ENCODE assay signal across 13 cellular contexts in the genomic region with DNA sequence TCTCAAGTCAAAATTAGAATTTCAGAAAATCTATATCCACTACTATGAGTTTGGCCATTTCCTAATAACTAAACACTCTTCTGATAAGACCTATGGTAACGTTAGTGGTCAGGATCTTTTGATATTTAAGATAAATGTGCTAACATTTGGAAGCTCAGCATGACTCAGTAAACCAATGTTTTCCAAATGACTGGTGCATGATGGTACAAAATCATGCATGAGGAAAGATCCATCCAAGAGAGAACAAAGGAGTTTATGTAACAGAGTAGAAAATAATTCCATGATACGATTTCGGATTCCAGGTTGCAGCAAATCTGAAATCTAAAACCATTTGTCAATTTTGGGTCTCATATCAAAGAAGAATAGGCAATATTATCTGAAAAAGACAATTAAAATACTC.
"Had no signal": no experiment of that assay in that cellular context is flagged by ENCODE, and none has a peak within 500 bp of the region (broad histone marks: within the 10 kb centered on the region; RNA-seq: fewer than 3 reads in every experiment).

No MANE protein-coding gene starts in this region.

- H3K27ac ChIP-seq: brain microvascular endothelial cell, esophagus squamous epithelium, left lung, thyroid gland had no signal

- H3K4me1 ChIP-seq: esophagus squamous epithelium, left lung, thyroid gland had no signal

- DNase-seq: activated CD4-positive, alpha-beta T cell treated with anti-CD3 and anti-CD28 coated beads, Interleukin-2, amount 10 ng/mL, durations not matched to agents 7 days and 5 days; activated CD8-positive, alpha-beta memory T cell treated with anti-CD3 and anti-CD28 coated beads, Interleukin-2, amount 50 U/mL, for 4 hours; activated naive CD4-positive, alpha-beta T cell treated with anti-CD3 and anti-CD28 coated beads for 36 hours; activated T-cell treated with anti-CD3 and anti-CD28 coated beads, Interleukin-2, amount 50 U/mL, for 4 hours; effector memory CD4-positive, alpha-beta T cell; esophagus squamous epithelium; left lung; stimulated activated CD4-positive, alpha-beta T cell treated with anti-CD3 and anti-CD28 coated beads, Interleukin-12 subunit alpha, Interleukin-12 subunit beta, amount 100 ng/mL, for 4 hours; stimulated activated CD8-positive, alpha-beta memory T cell treated with anti-CD3 and anti-CD28 coated beads, Interleukin-4, amount 100 ng/mL, for 48 hours; stimulated activated naive CD4-positive, alpha-beta T cell had no signal

- H3K36me3 ChIP-seq: brain microvascular endothelial cell, esophagus squamous epithelium, left lung, thyroid gland had no signal

- H3K4me3 ChIP-seq: esophagus squamous epithelium, left lung, thyroid gland had no signal

- ATAC-seq: activated CD4-positive, CD25-positive, alpha-beta regulatory T cell treated with anti-CD3 and anti-CD28 coated beads, Interleukin-2, amount 50 U/mL, for 24 hours; activated T-cell treated with anti-CD3 and anti-CD28 coated beads, Interleukin-2, amount 50 U/mL, for 4 hours had no signal

- H3K27me3 ChIP-seq: brain microvascular endothelial cell, thyroid gland had no signal

- H3K9me3 ChIP-seq: esophagus squamous epithelium, left lung, thyroid gland had no signal
